In genomic region chr1:170461362-170461761, GRCh38 we compare ENCODE assay signal across 14 cellular contexts.
A peak's percentile ranks its signal among the peaks of the same experiment; 100 is the strongest.
DNase-seq lines count a peak whose midpoint lies in the region; TF ChIP-seq lines count a peak whose summit lies in the region.
"Had no signal": no experiment of that assay in that cellular context is flagged by ENCODE, and none has a peak within 500 bp of the region (broad histone marks: within the 10 kb centered on the region; RNA-seq: fewer than 3 reads in every experiment).

No MANE protein-coding gene starts in this region.

- no peak overlapping the region for H3K27ac Mint-ChIP-seq in activated naive CD8-positive, alpha-beta T cell treated with anti-CD3 and anti-CD28 coated beads for 36 hours
- H3K27ac Mint-ChIP-seq: activated CD4-positive, alpha-beta T cell treated with anti-CD3 and anti-CD28 coated beads for 36 hours; natural killer cell had no signal

- no peak overlapping the region for H3K4me3 Mint-ChIP-seq in activated naive CD8-positive, alpha-beta T cell treated with anti-CD3 and anti-CD28 coated beads for 36 hours
- H3K4me3 Mint-ChIP-seq: activated CD4-positive, alpha-beta T cell treated with anti-CD3 and anti-CD28 coated beads for 36 hours; natural killer cell had no signal

- H3K36me3 Mint-ChIP-seq in activated naive CD8-positive, alpha-beta T cell treated with anti-CD3 and anti-CD28 coated beads for 36 hours, result no peaks in the 10 kb centered on the region
- H3K36me3 Mint-ChIP-seq: natural killer cell had no signal

- no peak for TF ChIP-seq CTCF in fibroblast of the aortic adventitia (IDR thresholded peaks at IDR 0.05; ENCODE audit: insufficient read depth, low read length)
- TF ChIP-seq CTCF in GM20000 (IDR thresholded peaks at IDR 0.05; ENCODE audit: extremely low read depth, missing control alignments), result no peak

- H3K27me3 Mint-ChIP-seq in activated naive CD8-positive, alpha-beta T cell treated with anti-CD3 and anti-CD28 coated beads for 36 hours, result peaks cover 41% of the 10 kb centered on the region

- H3K4me1 Mint-ChIP-seq in activated naive CD8-positive, alpha-beta T cell treated with anti-CD3 and anti-CD28 coated beads for 36 hours, result no peaks in the 10 kb centered on the region
- H3K4me1 Mint-ChIP-seq: activated CD4-positive, alpha-beta T cell treated with anti-CD3 and anti-CD28 coated beads for 36 hours; natural killer cell had no signal

- DNase-seq in ELR (ENCODE audit: low read depth) (peak; percentile 54), RPMI7951 (ENCODE audit: low read depth) (peak; percentile 91), fibroblast of the aortic adventitia (ENCODE audit: low read depth) (peak; percentile 93), stromal cell of bone marrow (ENCODE audit: low read depth) (peak; percentile 80), GM20000 (ENCODE audit: low spot score) (no peak), HuH-7.5 (ENCODE audit: low spot score) (no peak)
- no peak for DNase-seq in activated naive CD8-positive, alpha-beta T cell treated with anti-CD3 and anti-CD28 coated beads for 36 hours
- DNase-seq: KG1; natural killer cell; NCI-H446 treated with DMSO at 0.1 percent for 48 hours; stimulated activated CD4-positive, alpha-beta T cell treated with anti-CD3 and anti-CD28 coated beads, Interleukin-1b, Interleukin-23, amount 100 ng/mL, for 48 hours; substantia nigra; T1000 had no signal

- H3K4me3 ChIP-seq in fibroblast of the aortic adventitia (ENCODE audit: low read depth, low read length), result no peak overlapping the region

- H3K9me3 Mint-ChIP-seq in activated naive CD8-positive, alpha-beta T cell treated with anti-CD3 and anti-CD28 coated beads for 36 hours, result peaks cover 8% of the 10 kb centered on the region

Comparison
In these comparisons a context has a peak if more than half of its experiments do, and no peak if none do; other contexts are left out.
1. DNase-seq: peak in ELR (single experiment), RPMI7951 (single experiment), fibroblast of the aortic adventitia (single experiment) and stromal cell of bone marrow (single experiment); none in GM20000 (single experiment), HuH-7.5 (single experiment) and activated naive CD8-positive, alpha-beta T cell treated with anti-CD3 and anti-CD28 coated beads for 36 hours (single experiment).